In genomic region chr7:13872751-13873150, GRCh38 we compare ENCODE assay signal across 22 cellular contexts.
"Had no signal": no experiment of that assay in that cellular context is flagged by ENCODE, and none has a peak within 500 bp of the region (broad histone marks: within the 10 kb centered on the region; RNA-seq: fewer than 3 reads in every experiment).

No MANE protein-coding gene starts in this region.

- H3K27me3 ChIP-seq: heart left ventricle, sigmoid colon, transverse colon had no signal

- H3K36me3 ChIP-seq: heart left ventricle, sigmoid colon, thoracic aorta, transverse colon had no signal

- FAIRE-seq: endometrium, frontal cortex had no signal

- H3K27ac ChIP-seq: heart left ventricle, sigmoid colon, skin epidermis, thoracic aorta, transverse colon had no signal

- ATAC-seq: esophagus mucosa; heart left ventricle; left lobe of liver; naive thymus-derived CD4-positive, alpha-beta T cell; stimulated activated naive B cell treated with anti-CD40 and anti-IgM and Interleukin-4, amounts not matched to agents 10 μg/mL and 1 μg/mL and 100 μg/mL, for 72 hours; stimulated activated naive CD8-positive, alpha-beta T cell treated with anti-CD3 and anti-CD28 coated beads, Interleukin-15, amount 100 ng/mL, for 72 hours had no signal

- H3K4me1 ChIP-seq: heart left ventricle, sigmoid colon, transverse colon had no signal

- DNase-seq: cortex of kidney; effector memory CD4-positive, alpha-beta T cell; heart left ventricle; hippocampal formation; islet precursor cell; mammary epithelial cell; naive thymus-derived CD4-positive, alpha-beta T cell; nephron progenitor cell; posterior cingulate gyrus; sigmoid colon; stimulated activated CD4-positive, alpha-beta T cell treated with anti-CD3 and anti-CD28 coated beads, Interleukin-2, amount 100 ng/mL, for 24 hours; stimulated activated CD4-positive, alpha-beta T cell treated with anti-CD3 and anti-CD28 coated beads, Interleukin-4, amount 100 ng/mL, for 4 hours; stimulated activated naive B cell treated with anti-CD40 and anti-IgM and Interleukin-4, amounts not matched to agents 10 μg/mL and 1 μg/mL and 100 μg/mL, for 72 hours; stimulated activated naive CD8-positive, alpha-beta T cell treated with anti-CD3 and anti-CD28 coated beads, Interleukin-15, amount 100 ng/mL, for 72 hours; substantia nigra; transverse colon had no signal

- H3K4me3 ChIP-seq: heart left ventricle, sigmoid colon, skin epidermis, thoracic aorta, transverse colon had no signal

- H3K9me3 ChIP-seq: heart left ventricle, sigmoid colon, thoracic aorta, transverse colon had no signal
